1 cellular context compared by ENCODE assay signal in genomic region chr10:13161267-13162012, GRCh38.
TF ChIP-seq lines count a peak whose summit lies in the region.

TSS of gene MCM10 (plus strand) at chr10:13161558. CDS start at chr10:13164203, 2,645 bp downstream.

TF ChIP-seq in HepG2, 621 proteins besides CTCF, POLR2A, EP300 and RAD21 (continued from another document and continues in another):
- TF ChIP-seq ZNF512B (CRISPR knock-in tag; IDR thresholded peaks at IDR 0.05; ENCODE audit: borderline replicate concordance) (no peak), ZNF333 (CRISPR knock-in tag; IDR thresholded peaks at IDR 0.05; ENCODE audit: borderline replicate concordance) (no peak), ZFAT (CRISPR knock-in tag; conservative IDR thresholded peaks at IDR 0.05) (no peak), E2F1 (CRISPR knock-in tag; IDR thresholded peaks at IDR 0.05) (peak; percentile 96), ZBTB1 (CRISPR knock-in tag; IDR thresholded peaks at IDR 0.05; ENCODE audit: borderline replicate concordance) (no peak), TEAD3 (CRISPR knock-in tag; optimal IDR thresholded peaks at IDR 0.05; ENCODE audit: borderline replicate concordance) (peak; percentile 77), HOMEZ (CRISPR knock-in tag; IDR thresholded peaks at IDR 0.05; ENCODE audit: low read depth) (peak; percentile 68; the same call in 1 of the 2 replicates), ZBTB44 (CRISPR knock-in tag; IDR thresholded peaks at IDR 0.05) (no peak), ZNF263 (CRISPR knock-in tag; IDR thresholded peaks at IDR 0.05) (no peak), ZBTB25 (CRISPR knock-in tag; IDR thresholded peaks at IDR 0.05) (no peak), ZNF460 (CRISPR knock-in tag; IDR thresholded peaks at IDR 0.05; ENCODE audit: borderline replicate concordance) (no peak), ZNF142 (CRISPR knock-in tag; IDR thresholded peaks at IDR 0.05) (no peak), KLF15 (CRISPR knock-in tag; IDR thresholded peaks at IDR 0.05; ENCODE audit: borderline replicate concordance) (no peak; the same call in 1 of the 2 replicates), RARA (CRISPR knock-in tag; IDR thresholded peaks at IDR 0.05) (0 out of 2 replicates have a peak, but pooled peaks have one; percentile 23), YEATS2 (CRISPR knock-in tag; IDR thresholded peaks at IDR 0.05; ENCODE audit: borderline replicate concordance) (peak; percentile 85), HNF4G (IDR thresholded peaks at IDR 0.05; ENCODE audit: borderline replicate concordance, low read depth, low read length) (no peak), HNF4G (CRISPR knock-in tag; IDR thresholded peaks at IDR 0.05; ENCODE audit: borderline replicate concordance, low read depth) (no peak), SPEN (CRISPR knock-in tag; IDR thresholded peaks at IDR 0.05; ENCODE audit: low read depth) (peak; percentile 30; the same call in 1 of the 2 replicates), TRIM22 (IDR thresholded peaks at IDR 0.05) (no peak), NFYB (CRISPR knock-in tag; IDR thresholded peaks at IDR 0.05) (peak; percentile 93), CBFB (CRISPR knock-in tag; IDR thresholded peaks at IDR 0.05) (no peak), ZNF180 (CRISPR knock-in tag; IDR thresholded peaks at IDR 0.05; ENCODE audit: borderline replicate concordance, low read depth) (no peak), MLLT10 (CRISPR knock-in tag; IDR thresholded peaks at IDR 0.05) (no peak), SRY (CRISPR knock-in tag; IDR thresholded peaks at IDR 0.05) (no peak), TGIF2 (CRISPR knock-in tag; IDR thresholded peaks at IDR 0.05) (peak; percentile 89), ZNF740 (CRISPR knock-in tag; IDR thresholded peaks at IDR 0.05) (no peak), TSC22D2 (CRISPR knock-in tag; IDR thresholded peaks at IDR 0.05; ENCODE audit: borderline replicate concordance) (no peak), ZNF292 (CRISPR knock-in tag; IDR thresholded peaks at IDR 0.05; ENCODE audit: borderline replicate concordance, low read depth) (no peak), CEBPZ (IDR thresholded peaks at IDR 0.05; ENCODE audit: low read length) (no peak), ASH2L (IDR thresholded peaks at IDR 0.05; ENCODE audit: insufficient read length, low read depth, low read length) (peak; percentile 54), CENPX (CRISPR knock-in tag; IDR thresholded peaks at IDR 0.05) (no peak), RCOR2 (CRISPR knock-in tag; IDR thresholded peaks at IDR 0.05) (no peak), MBNL3 (CRISPR knock-in tag; conservative IDR thresholded peaks at IDR 0.05) (no peak), LCORL (IDR thresholded peaks at IDR 0.05) (no peak), LCORL (CRISPR knock-in tag; IDR thresholded peaks at IDR 0.05) (peak; percentile 74), MAFF (IDR thresholded peaks at IDR 0.05; ENCODE audit: low read depth, low read length) (no peak)
